ENCODE assay signal across 18 cellular contexts in the genomic region with DNA sequence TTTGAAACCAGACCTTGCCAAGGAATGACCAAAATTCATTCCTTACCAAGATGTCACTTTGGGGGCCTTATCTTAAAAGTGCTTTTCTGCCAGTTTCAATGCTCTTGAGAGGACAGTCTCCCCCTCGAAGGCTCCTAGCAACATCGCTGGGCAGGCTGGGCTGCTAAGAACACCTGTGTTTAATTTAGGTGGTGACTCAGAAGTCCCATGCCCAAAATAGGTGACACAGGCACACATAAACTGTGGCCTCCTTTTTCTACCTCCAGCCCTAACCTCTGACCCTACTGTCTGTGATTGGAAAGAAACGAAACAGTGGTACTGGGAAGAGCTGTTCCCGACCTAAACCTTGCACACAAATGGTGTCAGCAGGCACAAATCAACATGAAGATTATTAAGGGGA. TPM values are rescaled to one million over a fixed set of nuclear protein-coding genes. Genes with fewer than 3 reads are reported as not detected.
DNase-seq lines count a peak whose midpoint lies in the region; ATAC-seq and TF ChIP-seq lines count a peak whose summit lies in the region.
"Had no signal": no experiment of that assay in that cellular context is flagged by ENCODE, and none has a peak within 500 bp of the region (broad histone marks: within the 10 kb centered on the region; RNA-seq: fewer than 3 reads in every experiment).

No MANE protein-coding gene starts in this region.

- H3K27ac Mint-ChIP-seq in memory B cell (peak overlapping the region; percentile 92), CD14-positive monocyte (no peak overlapping the region)
- H3K27ac Mint-ChIP-seq in stimulated activated naive B cell treated with anti-CD40 and anti-IgM and Interleukin-4, amounts not matched to agents 10 μg/mL and 1 μg/mL and 100 μg/mL, for 72 hours, result peak overlapping the region; percentile 72
- H3K27ac Mint-ChIP-seq in activated CD4-positive, alpha-beta memory T cell treated with anti-CD3 and anti-CD28 coated beads, Interleukin-2, amount 10 ng/mL, durations not matched to agents 7 days and 5 days, result no peak overlapping the region
- H3K27ac Mint-ChIP-seq: activated CD8-positive, alpha-beta T cell treated with anti-CD3 and anti-CD28 coated beads, Interleukin-2, amount 10 ng/mL, durations not matched to agents 7 days and 5 days; activated naive CD8-positive, alpha-beta T cell treated with anti-CD3 and anti-CD28 coated beads for 36 hours; activated T-cell treated with anti-CD3 and anti-CD28 coated beads, Interleukin-2, amount 50 U/mL, for 72 hours; stimulated activated naive CD8-positive, alpha-beta T cell treated with anti-CD3 and anti-CD28 coated beads, Interleukin-15, Interleukin-2, amounts not matched to agents 100 ng/mL and 50 ng/mL, for 24 hours had no signal

- TF ChIP-seq RAD21 in HCT116 (IDR thresholded peaks at IDR 0.05; ENCODE audit: low read depth), result no peak

- H3K27ac ChIP-seq in HCT116 (ENCODE audit: low read depth, low read length), result no peak overlapping the region

- no peaks in the 10 kb centered on the region for H3K9me3 Mint-ChIP-seq in memory B cell
- no peaks in the 10 kb centered on the region for H3K9me3 Mint-ChIP-seq in stimulated activated naive B cell treated with anti-CD40 and anti-IgM and Interleukin-4, amounts not matched to agents 10 μg/mL and 1 μg/mL and 100 μg/mL, for 72 hours
- peaks cover 0 to 1% (median 0%) of the 10 kb centered on the region in 7 donors for H3K9me3 Mint-ChIP-seq in CD14-positive monocyte
- no peaks in the 10 kb centered on the region for H3K9me3 Mint-ChIP-seq in activated CD4-positive, alpha-beta memory T cell treated with anti-CD3 and anti-CD28 coated beads, Interleukin-2, amount 10 ng/mL, durations not matched to agents 7 days and 5 days
- H3K9me3 Mint-ChIP-seq: activated naive CD8-positive, alpha-beta T cell treated with anti-CD3 and anti-CD28 coated beads for 36 hours; activated T-cell treated with anti-CD3 and anti-CD28 coated beads, Interleukin-2, amount 50 U/mL, for 72 hours; stimulated activated naive CD8-positive, alpha-beta T cell treated with anti-CD3 and anti-CD28 coated beads, Interleukin-15, Interleukin-2, amounts not matched to agents 100 ng/mL and 50 ng/mL, for 24 hours had no signal

- peak overlapping the region; percentile 56 for H3K4me3 Mint-ChIP-seq in memory B cell
- H3K4me3 Mint-ChIP-seq in stimulated activated naive B cell treated with anti-CD40 and anti-IgM and Interleukin-4, amounts not matched to agents 10 μg/mL and 1 μg/mL and 100 μg/mL, for 72 hours, result peak overlapping the region in 1 of 2 donors; percentile 2
- no peak overlapping the region for H3K4me3 Mint-ChIP-seq in CD14-positive monocyte
- H3K4me3 Mint-ChIP-seq in activated CD4-positive, alpha-beta memory T cell treated with anti-CD3 and anti-CD28 coated beads, Interleukin-2, amount 10 ng/mL, durations not matched to agents 7 days and 5 days, result no peak overlapping the region
- H3K4me3 Mint-ChIP-seq: activated CD8-positive, alpha-beta T cell treated with anti-CD3 and anti-CD28 coated beads, Interleukin-2, amount 10 ng/mL, durations not matched to agents 7 days and 5 days; activated naive CD8-positive, alpha-beta T cell treated with anti-CD3 and anti-CD28 coated beads for 36 hours; activated T-cell treated with anti-CD3 and anti-CD28 coated beads, Interleukin-2, amount 50 U/mL, for 72 hours; stimulated activated naive CD8-positive, alpha-beta T cell treated with anti-CD3 and anti-CD28 coated beads, Interleukin-15, Interleukin-2, amounts not matched to agents 100 ng/mL and 50 ng/mL, for 24 hours had no signal

- no peaks in the 10 kb centered on the region for H3K27me3 ChIP-seq in HCT116 (ENCODE audit: insufficient read depth, low read length)
- H3K27me3 ChIP-seq: dorsolateral prefrontal cortex had no signal

- CTCF ChIA-PET in HCT116 (lab: Charles Lee), result interaction anchor here (2.0 kb wide), 1 partner anchor 11 kb away, joined by 6 read pairs; no protein-coding TSS in a partner anchor
- CTCF ChIA-PET in activated CD4-positive, alpha-beta memory T cell treated with anti-CD3 and anti-CD28 coated beads, Interleukin-2, amount 10 ng/mL, durations not matched to agents 7 days and 5 days (lab: Charles Lee), result no interaction called here

- RAD21 ChIA-PET in HCT116 (lab: Charles Lee; ENCODE audit: low non-redundant PET in 1 of 2, low total read pairs in 2 of 2, uncharacterized antibody in 2 of 2, unreplicated experiment in 2 of 2), result no interaction called here

- no peaks in the 10 kb centered on the region for H3K36me3 Mint-ChIP-seq in memory B cell
- no peaks in the 10 kb centered on the region for H3K36me3 Mint-ChIP-seq in stimulated activated naive B cell treated with anti-CD40 and anti-IgM and Interleukin-4, amounts not matched to agents 10 μg/mL and 1 μg/mL and 100 μg/mL, for 72 hours
- H3K36me3 Mint-ChIP-seq in CD14-positive monocyte, result no peaks in the 10 kb centered on the region
- H3K36me3 Mint-ChIP-seq in activated CD4-positive, alpha-beta memory T cell treated with anti-CD3 and anti-CD28 coated beads, Interleukin-2, amount 10 ng/mL, durations not matched to agents 7 days and 5 days (ENCODE audit: low read depth), result no peaks in the 10 kb centered on the region
- H3K36me3 Mint-ChIP-seq: activated naive CD8-positive, alpha-beta T cell treated with anti-CD3 and anti-CD28 coated beads for 36 hours had no signal

- peak overlapping the region; percentile 99 for H3K4me2 ChIP-seq in HCT116 (ENCODE audit: low read length)

- H3K9ac ChIP-seq in HCT116 (ENCODE audit: low read length), result no peak overlapping the region

- intact Hi-C loops in HCT116 (cut with micrococcal nuclease), result no loop called here
- intact Hi-C loops in CD14-positive monocyte (cut with micrococcal nuclease), result no loop called here

- H3K9me3 ChIP-seq in HCT116 (ENCODE audit: control insufficient read depth in 1 of 2, insufficient read depth in 1 of 2, low read depth in 1 of 2, low read length in 2 of 2), result no peaks in the 10 kb centered on the region
- H3K9me3 ChIP-seq: Caco-2 had no signal

- no peak overlapping the region for H2AFZ ChIP-seq in HCT116 (ENCODE audit: low read depth, low read length, poor library complexity, severe bottlenecking)

- H3K27me3 Mint-ChIP-seq in memory B cell (no peaks in the 10 kb centered on the region), CD14-positive monocyte (ENCODE audit: low read depth in 3 of 3) (peaks cover 0 to 1% (median 1%) of the 10 kb centered on the region in 3 donors)
- H3K27me3 Mint-ChIP-seq in stimulated activated naive B cell treated with anti-CD40 and anti-IgM and Interleukin-4, amounts not matched to agents 10 μg/mL and 1 μg/mL and 100 μg/mL, for 72 hours, result no peaks in the 10 kb centered on the region
- no peaks in the 10 kb centered on the region for H3K27me3 Mint-ChIP-seq in activated CD4-positive, alpha-beta memory T cell treated with anti-CD3 and anti-CD28 coated beads, Interleukin-2, amount 10 ng/mL, durations not matched to agents 7 days and 5 days
- H3K27me3 Mint-ChIP-seq: activated naive CD8-positive, alpha-beta T cell treated with anti-CD3 and anti-CD28 coated beads for 36 hours; stimulated activated naive CD8-positive, alpha-beta T cell treated with anti-CD3 and anti-CD28 coated beads, Interleukin-15, Interleukin-2, amounts not matched to agents 100 ng/mL and 50 ng/mL, for 24 hours had no signal

- ATAC-seq in HCT116 (no peak), memory B cell (ENCODE audit: low read depth) (no peak), HG03565 (IDR thresholded peaks at IDR 0.05; ENCODE audit: unreplicated experiment) (no peak)
- no peak for ATAC-seq in stimulated activated naive B cell treated with anti-CD40 and anti-IgM and Interleukin-4, amounts not matched to agents 10 μg/mL and 1 μg/mL and 100 μg/mL, for 72 hours (replicated peaks)
- ATAC-seq: activated CD8-positive, alpha-beta T cell treated with anti-CD3 and anti-CD28 coated beads, Interleukin-2, amount 10 ng/mL, durations not matched to agents 7 days and 5 days; activated T-cell treated with anti-CD3 and anti-CD28 coated beads, Interleukin-2, amount 50 U/mL, for 72 hours had no signal

- DNase-seq in HCT116 (ENCODE audit: low read depth, low spot score) (no peak), RPMI7951 (ENCODE audit: low read depth) (peak; percentile 26), memory B cell (ENCODE audit: low spot score in 2 of 2) (no peak), CD14-positive monocyte (ENCODE audit: low spot score) (no peak)
- DNase-seq in stimulated activated naive B cell treated with anti-CD40 and anti-IgM and Interleukin-4, amounts not matched to agents 10 μg/mL and 1 μg/mL and 100 μg/mL, for 72 hours, result no peak
- DNase-seq in activated CD4-positive, alpha-beta memory T cell treated with anti-CD3 and anti-CD28 coated beads, Interleukin-2, amount 10 ng/mL, durations not matched to agents 7 days and 5 days, result no peak
- DNase-seq in activated CD4-positive, alpha-beta T cell treated with anti-CD3 and anti-CD28 coated beads for 1 hour, result no peak
- DNase-seq: activated CD8-positive, alpha-beta T cell treated with anti-CD3 and anti-CD28 coated beads, Interleukin-2, amount 10 ng/mL, durations not matched to agents 7 days and 5 days; activated naive CD8-positive, alpha-beta T cell treated with anti-CD3 and anti-CD28 coated beads for 36 hours; activated T-cell treated with anti-CD3 and anti-CD28 coated beads, Interleukin-2, amount 50 U/mL, for 72 hours; Caco-2; dorsolateral prefrontal cortex; erythroblast; NCI-H1092; NCI-H2171; NCI-H748 treated with DMSO at 0.1 percent for 48 hours had no signal

- no peaks in the 10 kb centered on the region for H4K20me1 ChIP-seq in HCT116 (ENCODE audit: insufficient read depth)

- no peak for TF ChIP-seq POLR2A in HCT116 (IDR thresholded peaks at IDR 0.05; ENCODE audit: borderline replicate concordance, extremely low read depth, insufficient read depth, insufficient read length)

- H3K4me3 ChIP-seq in HCT116 (replicated peaks in 1 of 2; ENCODE audit: low read depth in 1 of 2, low read length in 2 of 2), result no peak overlapping the region
- H3K4me3 ChIP-seq: dorsolateral prefrontal cortex had no signal

- no peaks in the 10 kb centered on the region for H3K79me2 ChIP-seq in HCT116 (ENCODE audit: insufficient read depth, low read length)

- H3K9me2 ChIP-seq in HCT116 (ENCODE audit: insufficient read depth), result no peaks in the 10 kb centered on the region

- TF ChIP-seq CTCF in HCT116 (IDR thresholded peaks at IDR 0.05 in 2 of 3, conservative IDR thresholded peaks at IDR 0.05 in 1 of 3; ENCODE audit: borderline replicate concordance in 1 of 3, insufficient read depth in 1 of 3, low read depth in 2 of 3, low read length in 2 of 3) (no peak), CD14-positive monocyte (IDR thresholded peaks at IDR 0.05) (no peak)

- H3K36me3 ChIP-seq in HCT116 (ENCODE audit: control insufficient read depth in 1 of 2, insufficient read depth in 2 of 2, low read length in 2 of 2), result no peaks in the 10 kb centered on the region

- BruUV-seq in HCT116 (replicated peaks; lab: Mats Ljungman, UMichigan), result no TSS peak

- H3K4me1 Mint-ChIP-seq in memory B cell (peaks cover 21% of the 10 kb centered on the region), CD14-positive monocyte (peaks cover 4% of the 10 kb centered on the region)
- peaks cover 21 to 37% of the 10 kb centered on the region in 2 donors for H3K4me1 Mint-ChIP-seq in stimulated activated naive B cell treated with anti-CD40 and anti-IgM and Interleukin-4, amounts not matched to agents 10 μg/mL and 1 μg/mL and 100 μg/mL, for 72 hours
- no peaks in the 10 kb centered on the region for H3K4me1 Mint-ChIP-seq in activated CD4-positive, alpha-beta memory T cell treated with anti-CD3 and anti-CD28 coated beads, Interleukin-2, amount 10 ng/mL, durations not matched to agents 7 days and 5 days
- H3K4me1 Mint-ChIP-seq: activated naive CD8-positive, alpha-beta T cell treated with anti-CD3 and anti-CD28 coated beads for 36 hours had no signal

- H3K4me1 ChIP-seq in HCT116 (ENCODE audit: control insufficient read depth in 1 of 2, insufficient read depth in 2 of 2, low read length in 2 of 2), result peaks cover 24 to 33% of the 10 kb centered on the region in 2 experiments

- POLR2A ChIA-PET in HCT116 (lab: Charles Lee), result no interaction called here
- POLR2A ChIA-PET in activated CD4-positive, alpha-beta memory T cell treated with anti-CD3 and anti-CD28 coated beads, Interleukin-2, amount 10 ng/mL, durations not matched to agents 7 days and 5 days (lab: Charles Lee), result no interaction called here

RNA-seq across cellular contexts. Expression of a gene that starts 28.7 kb away (rescaled TPM):
- total RNA-seq in HCT116 (2021; ENCODE audit: unreplicated experiment), result 48.0 TPM
- 5.7 and 9.4 TPM in 2 replicates for polyA plus RNA-seq in HCT116 (2012)
- 36.6 and 45.4 TPM in 2 replicates for total RNA-seq in RPMI7951 (2014; rRNA removed; shearing (Covaris generic))
- 10 to 100 TPM in 1 of 2 donors, 1 to 10 TPM in 1; 2.8 to 10.2 TPM for polyA plus RNA-seq in CD14-positive monocyte
- 10 to 100 TPM; 21.3 to 22.6 TPM for total RNA-seq in activated CD4-positive, alpha-beta memory T cell treated with anti-CD3 and anti-CD28 coated beads, Interleukin-2, amount 10 ng/mL, durations not matched to agents 7 days and 5 days

Comparison
In these comparisons a context has a peak if more than half of its experiments do, and no peak if none do; other contexts are left out.
1. H3K27ac Mint-ChIP-seq: peak in memory B cell (single experiment) and stimulated activated naive B cell treated with anti-CD40 and anti-IgM and Interleukin-4, amounts not matched to agents 10 μg/mL and 1 μg/mL and 100 μg/mL, for 72 hours (single experiment); none in CD14-positive monocyte (0 of 7) and activated CD4-positive, alpha-beta memory T cell treated with anti-CD3 and anti-CD28 coated beads, Interleukin-2, amount 10 ng/mL, durations not matched to agents 7 days and 5 days (single experiment).